ENCODE assay signal across 31 cellular contexts in genomic region chr3:81433675-81434074, GRCh38.
A peak's percentile ranks its signal among the peaks of the same experiment; 100 is the strongest.
DNase-seq lines count a peak whose midpoint lies in the region; ATAC-seq, FAIRE-seq and TF ChIP-seq lines count a peak whose summit lies in the region.
"Had no signal": no experiment of that assay in that cellular context is flagged by ENCODE, and none has a peak within 500 bp of the region (broad histone marks: within the 10 kb centered on the region; RNA-seq: fewer than 3 reads in every experiment).

No MANE protein-coding gene starts in this region.

- H3K9me3 ChIP-seq in SU-DHL-6 (ENCODE audit: insufficient read depth, low read length) (no peaks in the 10 kb centered on the region), small intestine (ENCODE audit: control insufficient read depth, low read depth) (no peaks in the 10 kb centered on the region)

- no peaks in the 10 kb centered on the region for H4K20me1 ChIP-seq in SU-DHL-6 (ENCODE audit: low read depth, low read length)

- no peak for FAIRE-seq in small intestine (lab: Jason Lieb, UNC)
- FAIRE-seq: GM12891, GM19239, H54, HTR-8/SVneo, K562 had no signal

- H3K27me3 ChIP-seq in SU-DHL-6 (ENCODE audit: low read length), result no peaks in the 10 kb centered on the region
- no peaks in the 10 kb centered on the region for H3K27me3 ChIP-seq in small intestine (ENCODE audit: control insufficient read depth in 2 of 2, insufficient read depth in 2 of 2, low read length in 2 of 2)

- DNase-seq in SIG-M5 treated with dmso at 0.1 percent for 504 hours (lab: John Stamatoyannopoulos, UW; ENCODE audit: unreplicated experiment) (peak; percentile 31), SIG-M5 (lab: John Stamatoyannopoulos, UW) (no peak), NOMO-1 treated with DMSO at 0.1 percent for 48 hours (lab: John Stamatoyannopoulos, UW; ENCODE audit: unreplicated experiment) (peak; percentile 74), small intestine (no peak), SK-N-DZ (ENCODE audit: low spot score) (no peak)
- DNase-seq: 8988T; ACHN; Calu3; DMS79 treated with DMSO at 0.1 percent for 48 hours; GF-D8; Kasumi-1; NCI-H1048; NCI-H1417 treated with DMSO at 0.1 percent for 48 hours; NCI-H1694 treated with DMSO at 0.1 percent for 48 hours; NCI-H2081; NCI-H2171; NCI-H226; NCI-H510A; NK-92 treated with Interleukin-12 subunit alpha and Interleukin-12 subunit beta, amount 100 ng/mL, for 24 hours; PC-9; Right ventricle myocardium superior; RPMI8226; SW 1271 had no signal

- peak overlapping the region; percentile 52 for H2AFZ ChIP-seq in SU-DHL-6 (ENCODE audit: low read depth, low read length, severe bottlenecking)
- H2AFZ ChIP-seq: PC-9 had no signal

- no peak overlapping the region for H3K9ac ChIP-seq in SU-DHL-6 (ENCODE audit: low read length)

- no peaks in the 10 kb centered on the region for H3K4me1 ChIP-seq in small intestine (ENCODE audit: control insufficient read depth in 2 of 2, insufficient read depth in 1 of 2, low read depth in 1 of 2, low read length in 1 of 2)

- H3K4me3 ChIP-seq in SU-DHL-6 (ENCODE audit: insufficient read depth, low read length, poor library complexity, severe bottlenecking) (no peak overlapping the region), small intestine (ENCODE audit: low read depth in 1 of 2, low read length in 2 of 2) (no peak overlapping the region)
- H3K4me3 ChIP-seq: K562, PC-9, SK-N-MC had no signal

- H3K36me3 ChIP-seq in SU-DHL-6 (ENCODE audit: low read length) (no peaks in the 10 kb centered on the region), small intestine (ENCODE audit: control insufficient read depth in 2 of 2, insufficient read depth in 2 of 2, low read length in 2 of 2) (no peaks in the 10 kb centered on the region)

- no peaks in the 10 kb centered on the region for H3F3A ChIP-seq in SU-DHL-6 (ENCODE audit: insufficient read depth)

- H3K27ac ChIP-seq in SU-DHL-6 (ENCODE audit: low read depth, low read length) (no peak overlapping the region), small intestine (ENCODE audit: low read depth in 1 of 2, low read length in 1 of 2) (no peak overlapping the region)
- H3K27ac ChIP-seq: PC-9, SK-N-MC had no signal

- 63 to 71% (median 68%) methylated on average over 3 of the region's 3 CpGs for WGBS in small intestine, 3 donors

- no peak for TF ChIP-seq CTCF in SU-DHL-6 (IDR thresholded peaks at IDR 0.05; ENCODE audit: insufficient read depth, low read length, poor library complexity, severe bottlenecking)

- no peak for ATAC-seq in GM21528 (IDR thresholded peaks at IDR 0.05; ENCODE audit: low FRiP score, unreplicated experiment)
- ATAC-seq: K562 had no signal

- H3K79me2 ChIP-seq in SU-DHL-6 (ENCODE audit: insufficient read depth, low read length), result no peaks in the 10 kb centered on the region

- no peaks in the 10 kb centered on the region for H3K9me2 ChIP-seq in SU-DHL-6 (replicated peaks; ENCODE audit: insufficient read depth, low read length)

- peak overlapping the region; percentile 29 for H3K4me2 ChIP-seq in SU-DHL-6 (ENCODE audit: low read depth, low read length, poor library complexity, severe bottlenecking)
- H3K4me2 ChIP-seq: PC-9 had no signal

Comparison
In these comparisons a context has a peak if more than half of its experiments do, and no peak if none do; other contexts are left out.
1. DNase-seq: peak in SIG-M5 treated with dmso at 0.1 percent for 504 hours (single experiment) and NOMO-1 treated with DMSO at 0.1 percent for 48 hours (single experiment); none in SIG-M5 (single experiment), small intestine (single experiment) and SK-N-DZ (single experiment).